7 cellular contexts compared by ENCODE assay signal in genomic region chr3:188617270-188617669, GRCh38.
"Had no signal": no experiment of that assay in that cellular context is flagged by ENCODE, and none has a peak within 500 bp of the region (broad histone marks: within the 10 kb centered on the region; RNA-seq: fewer than 3 reads in every experiment).

No MANE protein-coding gene starts in this region.

- FAIRE-seq: H1, H54, HTR-8/SVneo had no signal

- H3K4me1 Mint-ChIP-seq: GM23338, H9 had no signal

- H3K4me3 ChIP-seq: GM23338 had no signal

- H3K27me3 Mint-ChIP-seq: IgD-negative memory B cell had no signal

- H3K4me3 Mint-ChIP-seq: GM23338, H9, IgD-negative memory B cell had no signal

- H3K27ac Mint-ChIP-seq: GM23338, H9, IgD-negative memory B cell had no signal

- H3K4me2 ChIP-seq: GM23338 had no signal

- H2AFZ ChIP-seq: GM23338 had no signal

- H3K9me3 Mint-ChIP-seq: GM23338, H9, IgD-negative memory B cell had no signal

- DNase-seq: H9, HCEC 1CT had no signal

- ATAC-seq: GM23338 had no signal
